Comparison of ENCODE assay signal across 8 cellular contexts in genomic region chr21:36747815-36748381, GRCh38. TPM values are rescaled to one million over a fixed set of nuclear protein-coding genes. Genes with fewer than 3 reads are reported as not detected.
A peak's percentile ranks its signal among the peaks of the same experiment; 100 is the strongest.
DNase-seq lines count a peak whose midpoint lies in the region; ATAC-seq and TF ChIP-seq lines count a peak whose summit lies in the region.

No MANE protein-coding gene starts in this region.

- DNase-seq in activated CD4-positive, alpha-beta T cell treated with anti-CD3 and anti-CD28 coated beads for 24 hours (ENCODE audit: low read depth in 2 of 2), result peak; percentile 25 to 45
- no peak for DNase-seq in activated CD4-positive, alpha-beta T cell treated with anti-CD3 and anti-CD28 coated beads, Interleukin-2, amount 50 U/mL, for 4 hours
- peak; percentile 9 for DNase-seq in NOMO-1 treated with dmso at 0.1 percent for 144 hours (lab: John Stamatoyannopoulos, UW; ENCODE audit: unreplicated experiment)
- peak; percentile 33 to 42 for DNase-seq in cardiac fibroblast (ENCODE audit: low read depth in 2 of 2)
- DNase-seq in left colon, result peak in 1 of 2 donors; percentile 69
- peak; percentile 50 to 55 for DNase-seq in stimulated activated CD4-positive, alpha-beta T cell treated with anti-CD3 and anti-CD28 coated beads, Interleukin-4, amount 100 ng/mL, for 48 hours (ENCODE audit: low read depth in 2 of 2)
- no peak for DNase-seq in KG1 (lab: John Stamatoyannopoulos, UW)

- peak; percentile 90 for ATAC-seq in left colon
- ATAC-seq in HG02970 (IDR thresholded peaks at IDR 0.05; ENCODE audit: low FRiP score, unreplicated experiment), result no peak

- TF ChIP-seq CTCF in cardiac fibroblast (IDR thresholded peaks at IDR 0.05; ENCODE audit: low read depth, low read length), result no peak

- H3K4me3 ChIP-seq in cardiac fibroblast (replicated peaks in 1 of 2; ENCODE audit: low read depth in 2 of 2, low read length in 2 of 2), result peak overlapping the region; percentile 11 to 41

- intact Hi-C loops in left colon (cut with DNase I, micrococcal nuclease), result no loop called here

RNA-seq across cellular contexts. Expression of gene SIM2, which starts 49.0 kb away (rescaled TPM):
- total RNA-seq in left colon, result under 1 TPM in 1 of 2 donors, not detected in 1; 0.34 TPM

Comparison
In these comparisons a context has a peak if more than half of its experiments do, and no peak if none do; other contexts are left out.
1. DNase-seq: peak in activated CD4-positive, alpha-beta T cell treated with anti-CD3 and anti-CD28 coated beads for 24 hours (2 of 2), NOMO-1 treated with dmso at 0.1 percent for 144 hours (single experiment), cardiac fibroblast (2 of 2) and stimulated activated CD4-positive, alpha-beta T cell treated with anti-CD3 and anti-CD28 coated beads, Interleukin-4, amount 100 ng/mL, for 48 hours (2 of 2); none in activated CD4-positive, alpha-beta T cell treated with anti-CD3 and anti-CD28 coated beads, Interleukin-2, amount 50 U/mL, for 4 hours (0 of 2) and KG1 (single experiment).